In the genomic region with DNA sequence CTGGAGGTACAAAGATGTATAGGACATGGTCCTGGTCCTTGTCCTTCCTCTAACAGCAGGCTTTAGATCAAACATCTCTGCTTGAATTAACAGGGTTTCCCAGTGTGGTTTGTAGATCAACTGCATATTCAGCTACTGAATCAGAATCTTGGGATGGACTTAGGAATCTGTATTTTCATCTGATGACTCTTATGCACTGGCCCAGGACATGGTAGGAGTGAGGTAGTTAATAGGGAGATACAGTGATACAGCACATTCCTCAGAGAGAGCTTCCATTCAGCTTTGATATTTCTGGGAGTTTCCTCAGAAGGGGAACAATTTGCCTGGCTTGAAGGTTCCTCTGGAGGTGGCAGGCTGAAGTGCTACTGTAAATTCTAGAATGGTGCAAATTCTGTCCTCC, we compare ENCODE assay signal across 21 cellular contexts.
A peak's percentile ranks its signal among the peaks of the same experiment; 100 is the strongest.
DNase-seq lines count a peak whose midpoint lies in the region; ATAC-seq and TF ChIP-seq lines count a peak whose summit lies in the region.
"Had no signal": no experiment of that assay in that cellular context is flagged by ENCODE, and none has a peak within 500 bp of the region (broad histone marks: within the 10 kb centered on the region; RNA-seq: fewer than 3 reads in every experiment).

No MANE protein-coding gene starts in this region.

- no peaks in the 10 kb centered on the region for H3K79me1 ChIP-seq in neuronal stem cell (ENCODE audit: low read depth, low read length)

- no peak overlapping the region for H2BK120ac ChIP-seq in neuronal stem cell (ENCODE audit: low read depth, low read length)

- H3K4me3 Mint-ChIP-seq in stimulated activated effector memory CD8-positive, alpha-beta T cell treated with anti-CD3 and anti-CD28 coated beads, Interleukin-12 subunit alpha, Interleukin-12 subunit beta, amount 100 ng/mL, for 72 hours, result no peak overlapping the region
- H3K4me3 Mint-ChIP-seq: mesothelial cell of epicardium, neural crest cell had no signal

- H2BK12ac ChIP-seq in neuronal stem cell (ENCODE audit: low read length), result no peak overlapping the region

- peak overlapping the region; percentile 29 for H4K8ac ChIP-seq in neuronal stem cell (ENCODE audit: low read depth, low read length)

- no peaks in the 10 kb centered on the region for H3K4me1 ChIP-seq in neuronal stem cell (ENCODE audit: control insufficient read depth in 2 of 2, insufficient read depth in 1 of 2, low read depth in 1 of 2, low read length in 2 of 2)
- no peaks in the 10 kb centered on the region for H3K4me1 ChIP-seq in PC-3 (ENCODE audit: insufficient read depth, low read length)
- H3K4me1 ChIP-seq: ascending aorta had no signal

- H3K23ac ChIP-seq in neuronal stem cell (ENCODE audit: low read depth, low read length, poor library complexity), result no peak overlapping the region

- DNase-seq in EH (ENCODE audit: low read depth), result peak; percentile 30
- DNase-seq in NCI-H226, result peak; percentile 57
- peak; percentile 47 for DNase-seq in fibroblast of mammary gland (ENCODE audit: low read depth)
- DNase-seq in neuronal stem cell (ENCODE audit: low spot score), result no peak
- DNase-seq in NCI-H2196 treated with DMSO at 0.1 percent for 48 hours (lab: John Stamatoyannopoulos, UW; ENCODE audit: unreplicated experiment), result no peak
- no peak for DNase-seq in PC-3
- DNase-seq in stimulated activated effector memory CD8-positive, alpha-beta T cell treated with anti-CD3 and anti-CD28 coated beads, Interleukin-12 subunit alpha, Interleukin-12 subunit beta, amount 100 ng/mL, for 72 hours (ENCODE audit: low spot score in 2 of 2), result no peak
- DNase-seq: activated naive CD4-positive, alpha-beta T cell; activated T-cell treated with anti-CD3 and anti-CD28 coated beads for 4 hours; GF-D8; GOT3; heart right ventricle; kidney; right cardiac atrium; stimulated activated CD4-positive, alpha-beta T cell treated with anti-CD3 and anti-CD28 coated beads, Interleukin-1b, Interleukin-23, amount 100 ng/mL, for 48 hours had no signal

- no peak overlapping the region for H2AK5ac ChIP-seq in neuronal stem cell (ENCODE audit: low read depth, low read length)

- no TSS peak for BruUV-seq in PC-3 (replicated peaks; lab: Mats Ljungman, UMichigan)

- no peaks in the 10 kb centered on the region for H3K27me3 ChIP-seq in neuronal stem cell (ENCODE audit: control insufficient read depth in 3 of 3, insufficient read depth in 3 of 3, low read depth in 1 of 3, low read length in 3 of 3)
- no peaks in the 10 kb centered on the region for H3K27me3 ChIP-seq in PC-3 (ENCODE audit: low read length)
- H3K27me3 ChIP-seq: ascending aorta, heart right ventricle had no signal

- H2AFZ ChIP-seq in neuronal stem cell (ENCODE audit: low read length), result no peak overlapping the region
- no peak overlapping the region for H2AFZ ChIP-seq in PC-3 (ENCODE audit: low read length)

- H3K18ac ChIP-seq in neuronal stem cell (ENCODE audit: low read length), result no peak overlapping the region

- H3K9ac ChIP-seq in neuronal stem cell (ENCODE audit: low read depth, low read length, poor library complexity), result no peak overlapping the region
- H3K9ac ChIP-seq in PC-3 (ENCODE audit: low read length), result no peak overlapping the region

- no peak overlapping the region for H4K91ac ChIP-seq in neuronal stem cell (ENCODE audit: low read depth, low read length, poor library complexity)

- no peaks in the 10 kb centered on the region for H3K9me2 ChIP-seq in PC-3 (replicated peaks; ENCODE audit: low read length)

- H3K14ac ChIP-seq in neuronal stem cell (ENCODE audit: low read length), result no peak overlapping the region

- TF ChIP-seq CTCF in fibroblast of mammary gland (conservative IDR thresholded peaks at IDR 0.05; ENCODE audit: control insufficient read depth, insufficient read depth, low read depth, low read length), result no peak
- TF ChIP-seq CTCF in PC-3 (conservative IDR thresholded peaks at IDR 0.05; ENCODE audit: low read depth, low read length), result no peak

- peaks cover 6 to 7% of the 10 kb centered on the region in 2 donors for H3K9me3 ChIP-seq in neuronal stem cell (replicated peaks in 1 of 2; ENCODE audit: control insufficient read depth in 2 of 2, insufficient read depth in 1 of 2, low read depth in 1 of 2, low read length in 2 of 2)
- H3K9me3 ChIP-seq in PC-3 (ENCODE audit: low read length), result no peaks in the 10 kb centered on the region
- H3K9me3 ChIP-seq: ascending aorta had no signal

- no peak overlapping the region for H3K4ac ChIP-seq in neuronal stem cell (ENCODE audit: low read length)

- H3K36me3 ChIP-seq in neuronal stem cell (replicated peaks in 1 of 2; ENCODE audit: control insufficient read depth in 2 of 2, insufficient read depth in 2 of 2, low read length in 2 of 2) (no peaks in the 10 kb centered on the region), PC-3 (ENCODE audit: low read depth, low read length) (no peaks in the 10 kb centered on the region)
- H3K36me3 ChIP-seq: ascending aorta, heart right ventricle had no signal

- no peaks in the 10 kb centered on the region for H4K20me1 ChIP-seq in PC-3 (ENCODE audit: low read length)

- POLR2A ChIA-PET in PC-3 (lab: Charles Lee; ENCODE audit: unreplicated experiment), result no interaction called here

- H3K27ac ChIP-seq in neuronal stem cell (replicated peaks; ENCODE audit: low read length), result no peak overlapping the region
- no peak overlapping the region for H3K27ac ChIP-seq in PC-3 (ENCODE audit: low read length)
- H3K27ac ChIP-seq: ascending aorta, coronary artery, epithelial cell of prostate, heart right ventricle had no signal

- H3K4me2 ChIP-seq in neuronal stem cell (ENCODE audit: insufficient read depth, low read length, poor library complexity, severe bottlenecking), result no peak overlapping the region
- no peak overlapping the region for H3K4me2 ChIP-seq in PC-3 (ENCODE audit: low read length)

- H3K27ac Mint-ChIP-seq in stimulated activated effector memory CD8-positive, alpha-beta T cell treated with anti-CD3 and anti-CD28 coated beads, Interleukin-12 subunit alpha, Interleukin-12 subunit beta, amount 100 ng/mL, for 72 hours, result no peak overlapping the region
- H3K27ac Mint-ChIP-seq: mesothelial cell of epicardium had no signal

- H2BK5ac ChIP-seq in neuronal stem cell (ENCODE audit: low read length), result no peak overlapping the region

- H3K79me2 ChIP-seq in PC-3 (ENCODE audit: low read length), result no peaks in the 10 kb centered on the region

- CTCF ChIA-PET in PC-3 (lab: Charles Lee), result no interaction called here

- no peak for ATAC-seq in GM21825 (IDR thresholded peaks at IDR 0.05; ENCODE audit: unreplicated experiment)
- no peak for ATAC-seq in PC-3
- no peak for ATAC-seq in stimulated activated effector memory CD8-positive, alpha-beta T cell treated with anti-CD3 and anti-CD28 coated beads, Interleukin-12 subunit alpha, Interleukin-12 subunit beta, amount 100 ng/mL, for 72 hours
- ATAC-seq: right cardiac atrium had no signal

- intact Hi-C loops in PC-3 (cut with micrococcal nuclease), result no loop called here

- no peak overlapping the region for H2BK15ac ChIP-seq in neuronal stem cell (ENCODE audit: low read length)

- no peak overlapping the region for H3K4me3 ChIP-seq in fibroblast of mammary gland (ENCODE audit: control insufficient read depth, low read depth, low read length)
- no peak overlapping the region for H3K4me3 ChIP-seq in neuronal stem cell (ENCODE audit: low read length in 2 of 2)
- no peak overlapping the region for H3K4me3 ChIP-seq in PC-3 (ENCODE audit: low read length)
- H3K4me3 ChIP-seq: ascending aorta, coronary artery, heart right ventricle had no signal

- no peaks in the 10 kb centered on the region for H3F3A ChIP-seq in PC-3 (ENCODE audit: low read length, unreplicated experiment)

- H3K36me3 Mint-ChIP-seq in stimulated activated effector memory CD8-positive, alpha-beta T cell treated with anti-CD3 and anti-CD28 coated beads, Interleukin-12 subunit alpha, Interleukin-12 subunit beta, amount 100 ng/mL, for 72 hours, result no peaks in the 10 kb centered on the region

- H3K9me3 Mint-ChIP-seq in stimulated activated effector memory CD8-positive, alpha-beta T cell treated with anti-CD3 and anti-CD28 coated beads, Interleukin-12 subunit alpha, Interleukin-12 subunit beta, amount 100 ng/mL, for 72 hours, result no peaks in the 10 kb centered on the region

- H3K4me1 Mint-ChIP-seq in stimulated activated effector memory CD8-positive, alpha-beta T cell treated with anti-CD3 and anti-CD28 coated beads, Interleukin-12 subunit alpha, Interleukin-12 subunit beta, amount 100 ng/mL, for 72 hours, result no peaks in the 10 kb centered on the region
- H3K4me1 Mint-ChIP-seq: mesothelial cell of epicardium had no signal

Comparison
In these comparisons a context has a peak if more than half of its experiments do, and no peak if none do; other contexts are left out.
1. DNase-seq: peak in EH (single experiment), NCI-H226 (single experiment) and fibroblast of mammary gland (single experiment); none in neuronal stem cell (single experiment), NCI-H2196 treated with DMSO at 0.1 percent for 48 hours (single experiment), PC-3 (single experiment) and stimulated activated effector memory CD8-positive, alpha-beta T cell treated with anti-CD3 and anti-CD28 coated beads, Interleukin-12 subunit alpha, Interleukin-12 subunit beta, amount 100 ng/mL, for 72 hours (0 of 2).